In the genomic region with DNA sequence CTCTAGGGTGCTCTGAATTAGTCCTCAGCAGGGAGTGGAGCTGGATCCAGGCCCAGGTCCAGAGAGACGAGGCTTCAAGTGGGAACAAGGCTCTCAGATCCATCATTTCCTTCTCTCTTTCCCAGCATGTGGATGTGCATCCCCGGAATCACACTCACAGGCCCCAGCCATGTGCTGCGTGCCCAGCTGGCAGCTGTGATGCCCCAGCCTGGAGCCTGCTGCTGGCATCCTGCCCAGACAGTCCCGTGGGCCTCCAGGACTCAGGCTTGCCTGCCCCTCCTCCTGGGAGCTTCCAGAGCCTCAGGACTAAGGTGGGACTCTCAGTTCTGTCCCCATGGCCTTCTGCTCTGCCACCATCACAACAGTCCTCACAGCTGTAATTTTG, we compare ENCODE assay signal across 11 cellular contexts. TPM values are rescaled to one million over a fixed set of nuclear protein-coding genes. Genes with fewer than 3 reads are reported as not detected.
DNase-seq lines count a peak whose midpoint lies in the region; ATAC-seq and TF ChIP-seq lines count a peak whose summit lies in the region.
"Had no signal": no experiment of that assay in that cellular context is flagged by ENCODE, and none has a peak within 500 bp of the region (broad histone marks: within the 10 kb centered on the region; RNA-seq: fewer than 3 reads in every experiment).

No MANE protein-coding gene starts in this region.

- no peaks in the 10 kb centered on the region for H3K9me3 ChIP-seq in IMR-90 (ENCODE audit: control insufficient read depth, insufficient read depth, low read length)
- no peaks in the 10 kb centered on the region for H3K9me3 ChIP-seq in heart right ventricle
- H3K9me3 ChIP-seq: gastrocnemius medialis, HAP-1, neutrophil had no signal

- H3K4ac ChIP-seq in IMR-90 (ENCODE audit: low read depth, low read length): no peak overlapping the region

- H2BK20ac ChIP-seq in IMR-90 (ENCODE audit: low read depth, low read length): no peak overlapping the region

- TF ChIP-seq CTCF in IMR-90 (conservative IDR thresholded peaks at IDR 0.05; ENCODE audit: low read depth, low read length): no peak
- no peak for TF ChIP-seq CTCF in RWPE1 (conservative IDR thresholded peaks at IDR 0.05; ENCODE audit: low read depth)
- no peak for TF ChIP-seq CTCF in heart right ventricle (IDR thresholded peaks at IDR 0.05)

- dilution Hi-C loops in IMR-90 (cut with HindIII; ENCODE audit: low sequenced_read_pairs, unreplicated experiment): no loop called here

- POLR2A ChIA-PET in IMR-90 (lab: Charles Lee; ENCODE audit: unreplicated experiment) (no interaction called here), RWPE1 (lab: Yijun Ruan, JAX; ENCODE audit: low non-redundant PET) (no interaction called here)

- no peak overlapping the region for H2AK5ac ChIP-seq in IMR-90 (ENCODE audit: low read depth, low read length)

- no peak overlapping the region for H3K56ac ChIP-seq in IMR-90 (ENCODE audit: extremely low read depth, insufficient read depth, low read length)

- H3K4me1 ChIP-seq in IMR-90 (ENCODE audit: control insufficient read depth, insufficient read depth, low read length) (no peaks in the 10 kb centered on the region), heart right ventricle (peaks cover 0 to 12% (median 0%) of the 10 kb centered on the region in 9 donors)
- H3K4me1 ChIP-seq: gastrocnemius medialis, HAP-1 had no signal

- DNase-seq in IMR-90 (no peak), RWPE1 (ENCODE audit: low spot score) (no peak), heart right ventricle (peak; percentile 68 to 77), substantia nigra (lab: John Stamatoyannopoulos, UW) (peak in 44 of 49 donors; percentile 4 to 83 (median 58)), cortex of kidney (lab: John Stamatoyannopoulos, UW) (no peak), AG20443 (ENCODE audit: low spot score) (no peak)
- no peak for DNase-seq in activated naive CD4-positive, alpha-beta T cell (lab: John Stamatoyannopoulos, UW)

- BruUV-seq in IMR-90 (replicated peaks; lab: Mats Ljungman, UMichigan): no TSS peak

- H2BK120ac ChIP-seq in IMR-90 (ENCODE audit: low read depth, low read length): no peak overlapping the region

- H3K27me3 ChIP-seq in IMR-90 (ENCODE audit: control insufficient read depth, insufficient read depth, low read length): peaks cover 49% of the 10 kb centered on the region
- peaks cover 0 to 38% (median 8%) of the 10 kb centered on the region in 7 donors for H3K27me3 ChIP-seq in heart right ventricle

- no peak for TF ChIP-seq RAD21 in IMR-90 (IDR thresholded peaks at IDR 0.05; ENCODE audit: low read length)

- intact Hi-C loops in IMR-90 (cut with micrococcal nuclease) (loop anchor here (5.0 kb wide), 1 partner anchor 481 kb away; no protein-coding TSS in a partner anchor), heart right ventricle (cut with DNase I) (no loop called here)

- CTCF ChIA-PET in IMR-90 (lab: Yijun Ruan, JAX) (interaction anchor here (1.0 kb wide), 2 partner anchors 15 to 490 kb away, joined by 3 read pairs; no protein-coding TSS in a partner anchor), RWPE1 (lab: Yijun Ruan, JAX) (interaction anchor here (0.6 to 2.1 kb wide), 7 partner anchors 18 to 488 kb away, joined by 3 to 11 read pairs (median 5); a partner anchor contains a TSS)

- no peak overlapping the region for H3K27ac ChIP-seq in IMR-90 (ENCODE audit: insufficient read depth, low read length)
- H3K27ac ChIP-seq in RWPE1: peak overlapping the region; percentile 66
- H3K27ac ChIP-seq in heart right ventricle: peak overlapping the region in 1 of 10 donors; percentile 3
- no peak overlapping the region for H3K27ac ChIP-seq in substantia nigra (ENCODE audit: low read depth, low read length, poor library complexity, severe bottlenecking)
- H3K27ac ChIP-seq: gastrocnemius medialis, neutrophil had no signal

- no peak overlapping the region for H3K4me3 ChIP-seq in IMR-90 (ENCODE audit: insufficient read depth, low read depth, low read length)
- H3K4me3 ChIP-seq in heart right ventricle: no peak overlapping the region
- H3K4me3 ChIP-seq: gastrocnemius medialis, HAP-1 had no signal

- ATAC-seq in IMR-90 (ENCODE audit: low read depth) (peak; percentile 22; the same call in 1 of the 2 replicates), heart right ventricle (peak; percentile 73 to 96 (median 86)), HG03342 (IDR thresholded peaks at IDR 0.05; ENCODE audit: unreplicated experiment) (no peak)

- H4K8ac ChIP-seq in IMR-90 (ENCODE audit: low read depth in 2 of 2, low read length in 2 of 2): no peak overlapping the region

- no peak overlapping the region for H4K91ac ChIP-seq in IMR-90 (ENCODE audit: insufficient read depth, low read depth, low read length)

- no peaks in the 10 kb centered on the region for H3K79me1 ChIP-seq in IMR-90 (ENCODE audit: low read depth in 1 of 2, low read length in 2 of 2)

- no peak overlapping the region for H2BK5ac ChIP-seq in IMR-90 (ENCODE audit: low read depth, low read length, poor library complexity, severe bottlenecking)

- TF ChIP-seq POLR2A in IMR-90 (IDR thresholded peaks at IDR 0.05; ENCODE audit: low read depth, low read length): no peak

- H2AK9ac ChIP-seq in IMR-90 (replicated peaks; ENCODE audit: low read depth, low read length, poor library complexity): no peak overlapping the region

- 17% methylated on average over 1 of the region's 4 CpGs; no CpG with 5 or more reads in 1 of the 2 experiments for WGBS in IMR-90 (ENCODE audit: extremely low coverage in 2 of 2, insufficient read length in 1 of 2), 2 experiments
- WGBS in heart right ventricle, 2 donors: 15 to 22% methylated on average over 4 of the region's 4 CpGs

- no peaks in the 10 kb centered on the region for H3K36me3 ChIP-seq in IMR-90 (ENCODE audit: control insufficient read depth, insufficient read depth, low read length)
- H3K36me3 ChIP-seq in heart right ventricle: no peaks in the 10 kb centered on the region
- H3K36me3 ChIP-seq: gastrocnemius medialis, HAP-1, neutrophil had no signal

- no peak overlapping the region for H2BK15ac ChIP-seq in IMR-90 (ENCODE audit: low read depth, low read length)

- H4K20me1 ChIP-seq in IMR-90 (ENCODE audit: insufficient read depth, low read length): no peaks in the 10 kb centered on the region

- no peak overlapping the region for H3K4me2 ChIP-seq in IMR-90 (ENCODE audit: low read depth, low read length)

- H3K9me1 ChIP-seq in IMR-90 (ENCODE audit: insufficient read depth, low read length): no peaks in the 10 kb centered on the region

- H3K18ac ChIP-seq in IMR-90 (ENCODE audit: low read depth, low read length): no peak overlapping the region

- H3K23ac ChIP-seq in IMR-90 (ENCODE audit: low read depth, low read length): no peak overlapping the region

- H2AFZ ChIP-seq in IMR-90 (replicated peaks; ENCODE audit: low read length, poor library complexity): no peak overlapping the region

- no peak overlapping the region for H3K9ac ChIP-seq in IMR-90 (ENCODE audit: low read depth, low read length)

- no peak overlapping the region for H3K14ac ChIP-seq in IMR-90 (replicated peaks; ENCODE audit: low read depth, low read length)

- in situ Hi-C loops in IMR-90 (cut with MboI; ENCODE audit: low sequenced_read_pairs): no loop called here

- no peak overlapping the region for H4K5ac ChIP-seq in IMR-90 (ENCODE audit: low read depth, low read length)

TF ChIP-seq in IMR-90, 13 proteins besides CTCF, POLR2A, EP300 and RAD21 (continues in another document):
- TF ChIP-seq CEBPB (IDR thresholded peaks at IDR 0.05; ENCODE audit: low read depth, low read length) (no peak), MXI1 (IDR thresholded peaks at IDR 0.05; ENCODE audit: borderline replicate concordance, low read depth, low read length) (no peak), SMC3 (IDR thresholded peaks at IDR 0.05; ENCODE audit: low read depth, low read length) (no peak), MAFK (IDR thresholded peaks at IDR 0.05; ENCODE audit: low read depth, low read length) (no peak)
- TF ChIP-seq, protein P1, sequence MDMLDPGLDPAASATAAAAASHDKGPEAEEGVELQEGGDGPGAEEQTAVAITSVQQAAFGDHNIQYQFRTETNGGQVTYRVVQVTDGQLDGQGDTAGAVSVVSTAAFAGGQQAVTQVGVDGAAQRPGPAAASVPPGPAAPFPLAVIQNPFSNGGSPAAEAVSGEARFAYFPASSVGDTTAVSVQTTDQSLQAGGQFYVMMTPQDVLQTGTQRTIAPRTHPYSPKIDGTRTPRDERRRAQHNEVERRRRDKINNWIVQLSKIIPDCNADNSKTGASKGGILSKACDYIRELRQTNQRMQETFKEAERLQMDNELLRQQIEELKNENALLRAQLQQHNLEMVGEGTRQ (IDR thresholded peaks at IDR 0.05; ENCODE audit: low read depth, low read length): no peak
- TF ChIP-seq, protein P2, sequence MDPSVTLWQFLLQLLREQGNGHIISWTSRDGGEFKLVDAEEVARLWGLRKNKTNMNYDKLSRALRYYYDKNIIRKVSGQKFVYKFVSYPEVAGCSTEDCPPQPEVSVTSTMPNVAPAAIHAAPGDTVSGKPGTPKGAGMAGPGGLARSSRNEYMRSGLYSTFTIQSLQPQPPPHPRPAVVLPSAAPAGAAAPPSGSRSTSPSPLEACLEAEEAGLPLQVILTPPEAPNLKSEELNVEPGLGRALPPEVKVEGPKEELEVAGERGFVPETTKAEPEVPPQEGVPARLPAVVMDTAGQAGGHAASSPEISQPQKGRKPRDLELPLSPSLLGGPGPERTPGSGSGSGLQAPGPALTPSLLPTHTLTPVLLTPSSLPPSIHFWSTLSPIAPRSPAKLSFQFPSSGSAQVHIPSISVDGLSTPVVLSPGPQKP (IDR thresholded peaks at IDR 0.05; ENCODE audit: borderline replicate concordance, low read depth, low read length): no peak

RNA-seq across cellular contexts. Expression of a gene that starts 6.2 kb away (rescaled TPM):
- total RNA-seq in IMR-90 (2012; rRNA removed): not detected in 2 replicates
- polyA plus RNA-seq in IMR-90 (2012; rRNA removed): not detected in 2 replicates
- not detected in 2 replicates for polyA plus RNA-seq in IMR-90 (2012; cell fraction: cytosol; rRNA removed)
- polyA plus RNA-seq in IMR-90 (2012; cell fraction: nucleus; rRNA removed; ENCODE audit: low replicate concordance): not detected in 2 replicates
- not detected for total RNA-seq in heart right ventricle
- not detected for polyA plus RNA-seq in heart right ventricle
- total RNA-seq: gastrocnemius medialis had no signal

RNA-seq across cellular contexts. Expression of a gene that starts 14.5 kb away (rescaled TPM):
- total RNA-seq in IMR-90 (2012; rRNA removed) (not detected in 2 replicates), heart right ventricle (not detected)
- polyA plus RNA-seq in IMR-90 (2012; rRNA removed) (not detected in 2 replicates), heart right ventricle (not detected)
- not detected in 2 replicates for polyA plus RNA-seq in IMR-90 (2012; cell fraction: cytosol; rRNA removed)
- not detected in 2 replicates for polyA plus RNA-seq in IMR-90 (2012; cell fraction: nucleus; rRNA removed; ENCODE audit: low replicate concordance)
- total RNA-seq: gastrocnemius medialis had no signal

RNA-seq across cellular contexts. Expression of a gene that starts 24.3 kb away (rescaled TPM):
- not detected in 2 replicates for total RNA-seq in IMR-90 (2012; rRNA removed)
- polyA plus RNA-seq in IMR-90 (2012; rRNA removed): not detected in 2 replicates
- not detected in 2 replicates for polyA plus RNA-seq in IMR-90 (2012; cell fraction: cytosol; rRNA removed)
- not detected in 2 replicates for polyA plus RNA-seq in IMR-90 (2012; cell fraction: nucleus; rRNA removed; ENCODE audit: low replicate concordance)
- total RNA-seq in heart right ventricle: not detected
- polyA plus RNA-seq in heart right ventricle: not detected
- total RNA-seq: gastrocnemius medialis had no signal

RNA-seq across cellular contexts. Expression of a gene that starts 42.6 kb away (rescaled TPM):
- total RNA-seq in IMR-90 (2012; rRNA removed): not detected in 2 replicates
- polyA plus RNA-seq in IMR-90 (2012; rRNA removed): not detected in 2 replicates
- not detected in 2 replicates for polyA plus RNA-seq in IMR-90 (2012; cell fraction: cytosol; rRNA removed)
- not detected in 2 replicates for polyA plus RNA-seq in IMR-90 (2012; cell fraction: nucleus; rRNA removed; ENCODE audit: low replicate concordance)
- not detected for total RNA-seq in heart right ventricle
- polyA plus RNA-seq in heart right ventricle: not detected
- total RNA-seq: gastrocnemius medialis had no signal

Comparison
In these comparisons a context has a peak if more than half of its experiments do, and no peak if none do; other contexts are left out.
1. DNase-seq: peak in heart right ventricle (2 of 2) and substantia nigra (44 of 49); none in IMR-90 (single experiment), RWPE1 (single experiment), cortex of kidney (single experiment), AG20443 (single experiment) and activated naive CD4-positive, alpha-beta T cell (0 of 4).